Comparison of ENCODE assay signal across 1 cellular context in genomic region chr1:20342294-20343148, GRCh38.
TF ChIP-seq lines count a peak whose summit lies in the region.

No MANE protein-coding gene starts in this region.

TF ChIP-seq in HepG2, 621 proteins besides CTCF, POLR2A, EP300 and RAD21:
- TF ChIP-seq RNF219 (CRISPR knock-in tag; IDR thresholded peaks at IDR 0.05) (no peak), PRDM4 (CRISPR knock-in tag; IDR thresholded peaks at IDR 0.05; ENCODE audit: borderline replicate concordance) (no peak), ZBTB38 (CRISPR knock-in tag; IDR thresholded peaks at IDR 0.05) (no peak), EEA1 (CRISPR knock-in tag; IDR thresholded peaks at IDR 0.05; ENCODE audit: borderline replicate concordance) (no peak), ZBTB46 (CRISPR knock-in tag; IDR thresholded peaks at IDR 0.05; ENCODE audit: borderline replicate concordance) (no peak), TRIM22 (IDR thresholded peaks at IDR 0.05) (no peak), ZBTB3 (CRISPR knock-in tag; IDR thresholded peaks at IDR 0.05; ENCODE audit: borderline replicate concordance, low read depth) (no peak), ATF4 (CRISPR knock-in tag; IDR thresholded peaks at IDR 0.05) (no peak), KIAA2018 (CRISPR knock-in tag; IDR thresholded peaks at IDR 0.05; ENCODE audit: borderline replicate concordance) (no peak), NR1H2 (CRISPR knock-in tag; IDR thresholded peaks at IDR 0.05; ENCODE audit: borderline replicate concordance, low read depth) (no peak), MAFF (IDR thresholded peaks at IDR 0.05; ENCODE audit: low read depth, low read length) (no peak), WIZ (CRISPR knock-in tag; IDR thresholded peaks at IDR 0.05) (no peak), ZHX2 (IDR thresholded peaks at IDR 0.05; ENCODE audit: low read depth) (no peak), ZHX2 (CRISPR knock-in tag; IDR thresholded peaks at IDR 0.05; ENCODE audit: borderline replicate concordance) (no peak), HIC2 (CRISPR knock-in tag; IDR thresholded peaks at IDR 0.05; ENCODE audit: low read depth) (no peak), NR0B2 (CRISPR knock-in tag; IDR thresholded peaks at IDR 0.05) (no peak)
